ENCODE assay signal across 32 cellular contexts in the genomic region with DNA sequence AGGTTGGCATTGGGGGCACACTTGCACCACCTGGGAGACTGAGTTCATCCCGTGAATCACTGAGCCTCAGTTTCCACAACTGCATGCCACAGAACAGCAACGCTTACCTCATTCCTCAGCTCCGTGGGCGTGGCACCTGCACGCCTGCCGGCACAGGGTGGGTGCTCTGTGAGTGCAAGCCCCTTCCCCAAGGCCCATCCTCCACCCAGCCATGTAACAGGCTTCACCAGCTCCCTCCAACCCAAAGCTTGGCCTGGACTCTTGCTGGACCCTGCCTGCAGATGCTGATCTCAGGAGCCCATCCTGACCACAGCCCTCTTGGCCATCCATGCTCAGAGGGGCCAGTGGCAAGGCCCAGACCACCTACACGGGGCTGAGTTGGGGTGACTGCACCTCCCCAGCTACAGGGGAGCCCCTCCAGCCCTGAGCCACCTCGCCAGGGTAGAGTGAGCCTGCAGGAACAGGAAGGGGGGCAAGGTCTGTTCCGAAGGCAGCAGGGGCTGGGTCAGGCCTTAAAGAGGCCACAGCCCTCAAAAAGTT. TPM values are rescaled to one million over a fixed set of nuclear protein-coding genes. Genes with fewer than 3 reads are reported as not detected.
"Had no signal": no experiment of that assay in that cellular context is flagged by ENCODE, and none has a peak within 500 bp of the region (broad histone marks: within the 10 kb centered on the region; RNA-seq: fewer than 3 reads in every experiment).

No MANE protein-coding gene starts in this region.

- H3K9me3 ChIP-seq: esophagus squamous epithelium, heart right ventricle, lower lobe of right lung, neutrophil, psoas muscle, stomach, thyroid gland, uterus had no signal

- H3K36me3 ChIP-seq: esophagus squamous epithelium, heart right ventricle, lower lobe of right lung, neutrophil, stomach, thyroid gland, uterus had no signal

- H3K4me3 ChIP-seq: esophagus squamous epithelium, heart right ventricle, lower lobe of right lung, psoas muscle, skin epidermis, stomach, thyroid gland, uterus had no signal

- ATAC-seq: effector memory CD8-positive, alpha-beta T cell; heart right ventricle; left colon; left ventricle myocardium superior; lower lobe of right lung; natural killer cell; psoas muscle; right cardiac atrium had no signal

- H3K36me3 Mint-ChIP-seq: natural killer cell, type B pancreatic cell had no signal

- H3K27me3 ChIP-seq: thyroid gland, uterus had no signal

- H3K9me3 Mint-ChIP-seq: effector memory CD8-positive, alpha-beta T cell; natural killer cell had no signal

- DNase-seq: cortex of kidney; effector memory CD8-positive, alpha-beta T cell; erythroblast; esophagus squamous epithelium; foreskin melanocyte; glutamatergic neuron; heart right ventricle; hippocampal formation; kidney glomerular epithelial cell; left colon; left ventricle myocardium superior; lower lobe of right lung; natural killer cell; psoas muscle; right cardiac atrium; stimulated activated CD4-positive, alpha-beta T cell treated with anti-CD3 and anti-CD28 coated beads, Interleukin-15, amount 100 ng/mL, for 24 hours; stimulated activated CD4-positive, alpha-beta T cell treated with anti-CD3 and anti-CD28 coated beads, Interleukin-2, amount 100 ng/mL, for 48 hours; stimulated activated naive CD4-positive, alpha-beta T cell treated with Interleukin-2 at 50 U/mL for 16 hours; stomach; thyroid gland; uterus had no signal

- H3K27ac ChIP-seq: esophagus squamous epithelium, heart right ventricle, lower lobe of right lung, neutrophil, psoas muscle, skin epidermis, stomach, thyroid gland, uterus had no signal

- H3K4me3 Mint-ChIP-seq: effector memory CD8-positive, alpha-beta T cell; natural killer cell; type B pancreatic cell had no signal

- H3K4me1 ChIP-seq: uterus had no signal

- H3K27ac Mint-ChIP-seq: effector memory CD8-positive, alpha-beta T cell; natural killer cell; type B pancreatic cell had no signal

RNA-seq across cellular contexts. Expression of a gene that starts 1.8 kb away (rescaled TPM):
- total RNA-seq: dermis microvascular lymphatic vessel endothelial cell, esophagus squamous epithelium, heart right ventricle, left colon, left ventricle myocardium superior, lower lobe of right lung, mesenteric fat pad, myocyte, natural killer cell, omental fat pad, psoas muscle, renal cortical epithelial cell, right cardiac atrium, stomach, subcutaneous adipose tissue, temporal lobe, thyroid gland, uterus had no signal
- polyA plus RNA-seq: heart right ventricle, neural cell, psoas muscle, right cardiac atrium, stomach had no signal

RNA-seq across cellular contexts. Expression of a gene that starts 22.3 kb away (rescaled TPM):
- total RNA-seq: natural killer cell, temporal lobe had no signal
- polyA plus RNA-seq: neural cell had no signal
